Comparison of ENCODE assay signal across 22 cellular contexts in the genomic region with DNA sequence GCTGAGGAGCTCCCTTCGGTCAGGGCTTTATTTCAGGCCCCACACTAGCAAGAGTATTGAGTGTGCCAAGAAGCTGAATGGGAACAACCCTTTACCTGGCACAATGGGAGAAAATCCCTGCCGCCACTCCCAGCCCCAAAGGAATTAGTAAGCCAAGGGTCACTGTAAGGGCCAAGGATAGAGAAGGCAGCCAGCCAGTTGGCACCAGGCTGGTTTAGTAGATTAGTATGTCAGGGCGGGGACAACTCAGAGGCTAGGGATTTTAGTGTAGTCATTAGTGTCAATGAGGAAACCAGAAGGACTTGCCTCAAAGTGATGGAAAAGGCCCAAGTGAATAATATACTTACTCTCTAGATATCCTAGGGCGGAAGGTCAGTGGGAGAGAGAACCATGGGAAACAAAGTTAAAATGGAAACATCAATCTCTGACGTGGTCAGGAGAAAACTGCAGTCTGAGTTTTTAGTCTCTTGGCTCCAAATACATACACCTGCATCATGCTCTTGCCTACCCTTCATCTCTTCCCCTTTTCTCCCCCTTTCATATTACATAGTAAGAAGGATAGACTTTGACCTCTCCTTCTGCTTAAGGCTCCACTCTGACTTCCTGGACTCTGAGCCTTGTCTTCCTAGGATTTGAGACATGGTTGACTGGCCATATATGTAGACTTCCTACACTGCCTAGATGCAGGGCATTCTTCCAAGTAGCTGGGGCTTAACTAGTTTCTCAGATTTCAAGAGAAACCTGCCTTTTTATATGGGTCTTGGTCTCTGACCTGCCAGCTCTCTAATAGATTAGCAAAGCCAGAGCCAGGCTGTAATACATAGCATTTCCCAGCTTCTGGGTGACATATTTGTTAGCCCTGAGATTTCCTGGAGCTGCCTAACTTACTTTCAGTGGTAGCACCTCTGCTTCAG. TPM values are rescaled to one million over a fixed set of nuclear protein-coding genes. Genes with fewer than 3 reads are reported as not detected.
DNase-seq lines count a peak whose midpoint lies in the region; ATAC-seq and TF ChIP-seq lines count a peak whose summit lies in the region.
"Had no signal": no experiment of that assay in that cellular context is flagged by ENCODE, and none has a peak within 500 bp of the region (broad histone marks: within the 10 kb centered on the region; RNA-seq: fewer than 3 reads in every experiment).

No MANE protein-coding gene starts in this region.

- WGBS in stomach, 5 donors: 55 to 73% (median 65%) methylated on average over 5 of the region's 5 CpGs

- peaks cover 5 to 26% (median 20%) of the 10 kb centered on the region in 4 donors for H3K36me3 ChIP-seq in stomach
- H3K36me3 ChIP-seq: prostate gland had no signal

- no peaks in the 10 kb centered on the region for H3K27me3 ChIP-seq in stomach
- H3K27me3 ChIP-seq: BLaER1, tibial artery had no signal

- no peaks in the 10 kb centered on the region for H3K9me3 Mint-ChIP-seq in type B pancreatic cell
- H3K9me3 Mint-ChIP-seq: activated T-cell treated with anti-CD3 and anti-CD28 coated beads, Interleukin-2, amount 50 U/mL, for 72 hours; stimulated activated naive CD8-positive, alpha-beta T cell treated with anti-CD3 and anti-CD28 coated beads, Interleukin-15, Interleukin-2, amounts not matched to agents 100 ng/mL and 50 ng/mL, for 24 hours had no signal

- peaks cover 0 to 11% (median 7%) of the 10 kb centered on the region in 4 donors for H3K4me1 ChIP-seq in stomach
- H3K4me1 ChIP-seq: BLaER1, prostate gland had no signal

- no peak overlapping the region for H3K27ac Mint-ChIP-seq in type B pancreatic cell
- H3K27ac Mint-ChIP-seq: activated naive CD4-positive, alpha-beta T cell treated with anti-CD3 and anti-CD28 coated beads for 36 hours; activated T-cell treated with anti-CD3 and anti-CD28 coated beads, Interleukin-2, amount 50 U/mL, for 72 hours; stimulated activated naive CD8-positive, alpha-beta T cell treated with anti-CD3 and anti-CD28 coated beads, Interleukin-15, Interleukin-2, amounts not matched to agents 100 ng/mL and 50 ng/mL, for 24 hours; T-helper 1 cell treated with Interleukin-12 subunit alpha and Interleukin-12 subunit beta and Interleukin-4 antibody, amounts not matched to agents 30 μg/mL and 1 μg/mL, for 36 hours had no signal

- H3K4me1 Mint-ChIP-seq in type B pancreatic cell (ENCODE audit: unreplicated experiment): peaks cover 4% of the 10 kb centered on the region

- peak overlapping the region in 1 of 5 donors; percentile 18 for H3K27ac ChIP-seq in stomach
- H3K27ac ChIP-seq: BLaER1, prostate gland, tibial artery had no signal

- no peak overlapping the region for H3K4me3 ChIP-seq in stomach
- H3K4me3 ChIP-seq: BLaER1, prostate gland, tibial artery had no signal

- intact Hi-C loops in Right ventricle myocardium inferior (cut with DNase I): no loop called here
- intact Hi-C loops in cardiac septum (cut with DNase I): no loop called here
- intact Hi-C loops in left colon (cut with DNase I, micrococcal nuclease): no loop called here
- intact Hi-C loops in stomach (cut with DNase I; ENCODE audit: low total_unique reads): no loop called here

- H3K27me3 Mint-ChIP-seq in type B pancreatic cell: no peaks in the 10 kb centered on the region
- H3K27me3 Mint-ChIP-seq: stimulated activated naive CD8-positive, alpha-beta T cell treated with anti-CD3 and anti-CD28 coated beads, Interleukin-15, Interleukin-2, amounts not matched to agents 100 ng/mL and 50 ng/mL, for 24 hours had no signal

- DNase-seq in Right ventricle myocardium inferior (ENCODE audit: missing footprints) (no peak), cardiac septum (ENCODE audit: low spot score) (no peak), left colon (peak; percentile 71 to 72), stomach (peak; percentile 57), NCI-H2081 treated with DMSO at 0.1 percent for 48 hours (lab: John Stamatoyannopoulos, UW) (no peak), type B pancreatic cell (ENCODE audit: extremely low spot score, unreplicated experiment) (no peak)
- DNase-seq: activated CD4-positive, alpha-beta T cell treated with anti-CD3 and anti-CD28 coated beads for 48 hours; activated naive CD4-positive, alpha-beta T cell treated with anti-CD3 and anti-CD28 coated beads for 36 hours; activated T-cell treated with anti-CD3 and anti-CD28 coated beads, Interleukin-2, amount 50 U/mL, for 72 hours; Caco-2; central memory CD4-positive, alpha-beta T cell; NCI-H1048; NCI-H187 treated with DMSO at 0.1 percent for 48 hours; stimulated activated CD4-positive, alpha-beta T cell treated with anti-CD3 and anti-CD28 coated beads, Interleukin-4, amount 100 ng/mL, for 24 hours; tibial artery had no signal

- peaks cover 31% of the 10 kb centered on the region for H3K36me3 Mint-ChIP-seq in type B pancreatic cell

- no peak for TF ChIP-seq EP300 in stomach (IDR thresholded peaks at IDR 0.05)

- no peak for TF ChIP-seq POLR2A in stomach (IDR thresholded peaks at IDR 0.05)

- peak; percentile 56 for ATAC-seq in Right ventricle myocardium inferior
- ATAC-seq in esophagus mucosa: peak; percentile 94
- peak; percentile 93 for ATAC-seq in left colon
- no peak for ATAC-seq in GM21825 (IDR thresholded peaks at IDR 0.05; ENCODE audit: unreplicated experiment)
- ATAC-seq: activated T-cell treated with anti-CD3 and anti-CD28 coated beads, Interleukin-2, amount 50 U/mL, for 72 hours; Panc1 had no signal

- H3K9me3 ChIP-seq in stomach: peaks cover 0 to 5% (median 0%) of the 10 kb centered on the region in 4 donors
- H3K9me3 ChIP-seq: Caco-2, prostate gland, tibial artery had no signal

- H3K4me3 Mint-ChIP-seq in type B pancreatic cell: no peak overlapping the region
- H3K4me3 Mint-ChIP-seq: activated naive CD4-positive, alpha-beta T cell treated with anti-CD3 and anti-CD28 coated beads for 36 hours; activated T-cell treated with anti-CD3 and anti-CD28 coated beads, Interleukin-2, amount 50 U/mL, for 72 hours; stimulated activated naive CD8-positive, alpha-beta T cell treated with anti-CD3 and anti-CD28 coated beads, Interleukin-15, Interleukin-2, amounts not matched to agents 100 ng/mL and 50 ng/mL, for 24 hours; T-helper 1 cell treated with Interleukin-12 subunit alpha and Interleukin-12 subunit beta and Interleukin-4 antibody, amounts not matched to agents 30 μg/mL and 1 μg/mL, for 36 hours had no signal

- TF ChIP-seq CTCF in stomach (IDR thresholded peaks at IDR 0.05): no peak
- TF ChIP-seq CTCF in type B pancreatic cell (conservative IDR thresholded peaks at IDR 0.05): no peak

RNA-seq across cellular contexts. Expression of a gene that starts 35.1 kb away (rescaled TPM):
- total RNA-seq in Right ventricle myocardium inferior: 5.4 TPM
- total RNA-seq in cardiac septum: 7.0 TPM
- total RNA-seq in esophagus mucosa: 1.9 TPM
- 1 to 10 TPM; 1.6 to 2.1 TPM for total RNA-seq in left colon
- 1 to 10 TPM in 2 of 5 donors, under 1 TPM in 1, not detected in 2; 0.45 to 2.4 (median 1.4) TPM for total RNA-seq in stomach
- 1 to 10 TPM in 1 of 3 donors, under 1 TPM in 1, not detected in 1; 0.95 to 1.1 TPM for polyA plus RNA-seq in stomach
- 5.4 and 23.6 TPM in 2 replicates for total RNA-seq in type B pancreatic cell (ENCODE audit: low replicate concordance)
- total RNA-seq: activated naive CD4-positive, alpha-beta T cell treated with anti-CD3 and anti-CD28 coated beads for 36 hours; activated T-cell treated with anti-CD3 and anti-CD28 coated beads, Interleukin-2, amount 50 U/mL, for 72 hours had no signal

Comparison
In these comparisons a context has a peak if more than half of its experiments do, and no peak if none do; other contexts are left out.
1. DNase-seq: peak in left colon (2 of 2) and stomach (single experiment); none in Right ventricle myocardium inferior (single experiment), cardiac septum (single experiment), NCI-H2081 treated with DMSO at 0.1 percent for 48 hours (single experiment) and type B pancreatic cell (single experiment).